Comparison of ENCODE assay signal across 8 cellular contexts in genomic region chr1:211654838-211655787, GRCh38. TPM values are rescaled to one million over a fixed set of nuclear protein-coding genes. Genes with fewer than 3 reads are reported as not detected.
DNase-seq lines count a peak whose midpoint lies in the region; ATAC-seq and TF ChIP-seq lines count a peak whose summit lies in the region.

No MANE protein-coding gene starts in this region.

- TF ChIP-seq CTCF in AG04450 (IDR thresholded peaks at IDR 0.05; ENCODE audit: low read depth, low read length), result peak; percentile 95
- peak; percentile 93 for TF ChIP-seq CTCF in cardiac fibroblast (IDR thresholded peaks at IDR 0.05; ENCODE audit: low read depth, low read length)

- POLR2A ChIA-PET in AG04450 (lab: Yijun Ruan, JAX), result interaction anchor here (0.7 kb wide), 1 partner anchor 42 kb away, joined by 3 read pairs; no protein-coding TSS in a partner anchor

- H3K4me3 ChIP-seq in AG04450 (ENCODE audit: low read depth, low read length), result no peak overlapping the region
- H3K4me3 ChIP-seq in cardiac fibroblast (replicated peaks in 1 of 2; ENCODE audit: low read depth in 2 of 2, low read length in 2 of 2), result no peak overlapping the region

- H3K27me3 ChIP-seq in AG04450 (ENCODE audit: control insufficient read depth, insufficient read depth, low read length), result no peaks in the 10 kb centered on the region

- DNase-seq in AG04450 (ENCODE audit: low read depth, low spot score) (peak; percentile 74), NCI-H345 (lab: John Stamatoyannopoulos, UW) (peak; percentile 80), cardiac fibroblast (ENCODE audit: low read depth in 2 of 2) (peak; percentile 91 to 92), kidney glomerular epithelial cell (lab: John Stamatoyannopoulos, UW) (peak; percentile 61)
- peak; percentile 49 for DNase-seq in activated CD4-positive, CD25-positive, alpha-beta regulatory T cell treated with anti-CD3 and anti-CD28 coated beads, Interleukin-2, amount 50 U/mL, for 16 hours (ENCODE audit: low read depth, low spot score)
- peak; percentile 70 for DNase-seq in stimulated activated CD4-positive, alpha-beta T cell treated with anti-CD3 and anti-CD28 coated beads, Interleukin-2, amount 100 ng/mL, for 4 hours (ENCODE audit: low read depth)

- CTCF ChIA-PET in AG04450 (lab: Charles Lee), result interaction anchor here (0.5 to 5.3 kb wide), 39 partner anchors 9 to 332 kb away, joined by 3 to 87 read pairs (median 4); partner anchors contain the start of gene SLC30A1

- H3K9me3 ChIP-seq in AG04450 (ENCODE audit: control insufficient read depth, insufficient read depth, low read length), result peaks cover 3% of the 10 kb centered on the region; the same call in 1 of the 2 replicates

- peak; percentile 91 for ATAC-seq in GM18868 (IDR thresholded peaks at IDR 0.05; ENCODE audit: unreplicated experiment)
- ATAC-seq in HG03175 (IDR thresholded peaks at IDR 0.05; ENCODE audit: unreplicated experiment), result peak; percentile 94

- H3K27ac ChIP-seq in AG04450 (ENCODE audit: low read depth, low read length), result peak overlapping the region; percentile 11

RNA-seq across cellular contexts. Expression of gene NEK2, which starts 20.3 kb away (rescaled TPM):
- polyA plus RNA-seq in AG04450 (2011; rRNA removed), result 5.4 and 8.8 TPM in 2 replicates
- 3.8 and 8.8 TPM in 2 replicates for polyA minus RNA-seq in AG04450 (2011; rRNA and poly(A)+ RNA removed)
